ENCODE assay signal across 8 cellular contexts in genomic region chr7:18345641-18346234, GRCh38.
DNase-seq lines count a peak whose midpoint lies in the region; ATAC-seq and TF ChIP-seq lines count a peak whose summit lies in the region.

No MANE protein-coding gene starts in this region.

- intact Hi-C loops in Calu3 (cut with micrococcal nuclease; ENCODE audit: unreplicated experiment), result loop anchor here (1.0 to 2.0 kb wide), 6 partner anchors 219 to 664 kb away; no protein-coding TSS in a partner anchor
- intact Hi-C loops in lower lobe of right lung (cut with DNase I), result no loop called here

- H3K36me3 Mint-ChIP-seq in Calu3 (ENCODE audit: insufficient read depth, unreplicated experiment), result no peaks in the 10 kb centered on the region

- no TSS peak for BruUV-seq in Calu3 (replicated peaks; lab: Mats Ljungman, UMichigan)

- no peak overlapping the region for H3K4me3 ChIP-seq in lower lobe of right lung

- H3K4me1 ChIP-seq in lower lobe of right lung, result no peaks in the 10 kb centered on the region

- ATAC-seq in GM19043 (IDR thresholded peaks at IDR 0.05; ENCODE audit: low read depth, unreplicated experiment), result peak; percentile 71
- peak in 1 of 2 donors; percentile 64 for ATAC-seq in lower lobe of right lung
- ATAC-seq in HG02588 (IDR thresholded peaks at IDR 0.05; ENCODE audit: unreplicated experiment), result no peak

- no peaks in the 10 kb centered on the region for H3K27me3 ChIP-seq in lower lobe of right lung (ENCODE audit: low read depth)

- H3K27ac ChIP-seq in lower lobe of right lung, result no peak overlapping the region

- no peak overlapping the region for H3K27ac Mint-ChIP-seq in Calu3 (ENCODE audit: unreplicated experiment)

- peak; percentile 74 for DNase-seq in Calu3
- peak; percentile 63 for DNase-seq in RKO (ENCODE audit: low spot score)
- peak; percentile 52 for DNase-seq in dedifferentiated amniotic fluid mesenchymal stem cell (ENCODE audit: extremely low spot score)
- DNase-seq in lower lobe of right lung, result no peak
- no peak for DNase-seq in stimulated activated naive CD4-positive, alpha-beta T cell treated with Interleukin-2 at 50 U/mL for 16 hours (lab: John Stamatoyannopoulos, UW)

- peaks cover 5% of the 10 kb centered on the region for H3K9me3 ChIP-seq in lower lobe of right lung

- no peaks in the 10 kb centered on the region for H3K4me1 Mint-ChIP-seq in Calu3 (ENCODE audit: low read depth, unreplicated experiment)

- CTCF ChIA-PET in Calu3 (lab: Charles Lee), result interaction anchor here (0.6 to 2.6 kb wide), 13 partner anchors 9 to 1306 kb away, joined by 3 to 27 read pairs (median 4); no protein-coding TSS in a partner anchor

- no peaks in the 10 kb centered on the region for H3K27me3 Mint-ChIP-seq in Calu3 (ENCODE audit: unreplicated experiment)

- peak; percentile 92 for TF ChIP-seq CTCF in Calu3 (IDR thresholded peaks at IDR 0.05; ENCODE audit: unreplicated experiment)
- peak; percentile 84 for TF ChIP-seq CTCF in LNCAP (IDR thresholded peaks at IDR 0.05)
- peak; percentile 69 for TF ChIP-seq CTCF in lower lobe of right lung (IDR thresholded peaks at IDR 0.05)

- no peaks in the 10 kb centered on the region for H3K36me3 ChIP-seq in lower lobe of right lung

- no peak overlapping the region for H3K4me3 Mint-ChIP-seq in Calu3 (ENCODE audit: low read depth, unreplicated experiment)

- H3K9me3 Mint-ChIP-seq in Calu3 (ENCODE audit: low read depth, unreplicated experiment), result peaks cover 3% of the 10 kb centered on the region

Comparison
In these comparisons a context has a peak if more than half of its experiments do, and no peak if none do; other contexts are left out.
1. DNase-seq: peak in Calu3 (single experiment), RKO (single experiment) and dedifferentiated amniotic fluid mesenchymal stem cell (single experiment); none in lower lobe of right lung (single experiment) and stimulated activated naive CD4-positive, alpha-beta T cell treated with Interleukin-2 at 50 U/mL for 16 hours (single experiment).
2. Peak in every context shown above with its lines, with median percentiles within 50 percentile points of each other: CTCF ChIP-seq.